ENCODE assay signal across 8 cellular contexts in genomic region chr9:122940603-122941559, GRCh38. TPM values are rescaled to one million over a fixed set of nuclear protein-coding genes. Genes with fewer than 3 reads are reported as not detected.
DNase-seq lines count a peak whose midpoint lies in the region; ATAC-seq and TF ChIP-seq lines count a peak whose summit lies in the region.

RABGAP1 (plus strand) TSS chr9:122941020; CDS start chr9:122957060, 16,040 bp downstream.

- DNase-seq in ELF-1 (ENCODE audit: low read depth, low spot score): peak; percentile 99
- peak; percentile 97 for DNase-seq in H7
- peak; percentile 99 for DNase-seq in M059J (ENCODE audit: low read depth)
- DNase-seq in SHP77 (lab: John Stamatoyannopoulos, UW): peak; percentile 98 to 99
- DNase-seq in activated effector memory CD4-positive, alpha-beta T cell treated with anti-CD3 and anti-CD28 coated beads, Interleukin-2, amount 50 U/mL, for 16 hours: peak; percentile 99
- DNase-seq in fibroblast of the conjunctiva (ENCODE audit: low read depth): peak; percentile 97
- DNase-seq in nephron progenitor cell: peak; percentile 99
- peak; percentile 94 to 97 for DNase-seq in stimulated activated naive CD8-positive, alpha-beta T cell treated with anti-CD3 and anti-CD28 coated beads, Interleukin-15, amount 100 ng/mL, for 72 hours

- no peaks in the 10 kb centered on the region for H3K27me3 ChIP-seq in H7 (ENCODE audit: control insufficient read depth, insufficient read depth, low read length)

- ATAC-seq in stimulated activated naive CD8-positive, alpha-beta T cell treated with anti-CD3 and anti-CD28 coated beads, Interleukin-15, amount 100 ng/mL, for 72 hours: peak; percentile 98

- H3K4me3 ChIP-seq in H7 (ENCODE audit: insufficient read depth, low read depth, low read length): peak within 1 kb of the TSS; percentile 71

- peaks cover 5% of the 10 kb centered on the region for H3K36me3 ChIP-seq in H7 (replicated peaks; ENCODE audit: control insufficient read depth, insufficient read depth, low read length)

- peaks cover 21% of the 10 kb centered on the region for H3K4me1 Mint-ChIP-seq in nephron progenitor cell
- peaks cover 32% of the 10 kb centered on the region for H3K4me1 Mint-ChIP-seq in stimulated activated naive CD8-positive, alpha-beta T cell treated with anti-CD3 and anti-CD28 coated beads, Interleukin-15, amount 100 ng/mL, for 72 hours

- peak within 1 kb of the TSS; percentile 97 for H3K4me3 Mint-ChIP-seq in nephron progenitor cell
- H3K4me3 Mint-ChIP-seq in stimulated activated naive CD8-positive, alpha-beta T cell treated with anti-CD3 and anti-CD28 coated beads, Interleukin-15, amount 100 ng/mL, for 72 hours: peak within 1 kb of the TSS; percentile 94 to 98

- H3K9me3 Mint-ChIP-seq in nephron progenitor cell: no peaks in the 10 kb centered on the region
- no peaks in the 10 kb centered on the region for H3K9me3 Mint-ChIP-seq in stimulated activated naive CD8-positive, alpha-beta T cell treated with anti-CD3 and anti-CD28 coated beads, Interleukin-15, amount 100 ng/mL, for 72 hours

- peak within 1 kb of the TSS; percentile 91 for H3K27ac Mint-ChIP-seq in nephron progenitor cell
- peak within 1 kb of the TSS; percentile 92 to 96 for H3K27ac Mint-ChIP-seq in stimulated activated naive CD8-positive, alpha-beta T cell treated with anti-CD3 and anti-CD28 coated beads, Interleukin-15, amount 100 ng/mL, for 72 hours

- TF ChIP-seq CTCF in nephron progenitor cell (IDR thresholded peaks at IDR 0.05): no peak

- H3K27me3 Mint-ChIP-seq in nephron progenitor cell (ENCODE audit: low read depth, poor library complexity): no peaks in the 10 kb centered on the region
- no peaks in the 10 kb centered on the region for H3K27me3 Mint-ChIP-seq in stimulated activated naive CD8-positive, alpha-beta T cell treated with anti-CD3 and anti-CD28 coated beads, Interleukin-15, amount 100 ng/mL, for 72 hours

- H3K36me3 Mint-ChIP-seq in nephron progenitor cell (ENCODE audit: low read depth): peaks cover 47% of the 10 kb centered on the region

RNA-seq across cellular contexts. Expression of gene RABGAP1, which starts in this region (rescaled TPM):
- total RNA-seq in H7 (2014; rRNA removed; shearing (Covaris generic)): 15.6 and 28.1 TPM in 2 replicates
- total RNA-seq in M059J (2014; rRNA removed; shearing (Covaris generic)): 22.8 and 32.4 TPM in 2 replicates

Comparison
In these comparisons a context has a peak if more than half of its experiments do, and no peak if none do; other contexts are left out.
1. Peak in every context shown above with its lines: DNase-seq, ATAC-seq and H3K4me3 ChIP-seq.